ENCODE assay signal across 1 cellular context in genomic region chr20:17856024-17856564, GRCh38.
A peak's percentile ranks its signal among the peaks of the same experiment; 100 is the strongest.
TF ChIP-seq lines count a peak whose summit lies in the region.

No MANE protein-coding gene starts in this region.

TF ChIP-seq in HepG2, 621 proteins besides CTCF, POLR2A, EP300 and RAD21 (continued from another document and continues in another):
- TF ChIP-seq HMGXB4 (CRISPR knock-in tag; IDR thresholded peaks at IDR 0.05; ENCODE audit: borderline replicate concordance in 1 of 2, low read depth in 1 of 2) (peak in 1 of 2 experiments; percentile 65; a peak in 2 of 4 replicates), ZNF230 (CRISPR knock-in tag; IDR thresholded peaks at IDR 0.05) (0 out of 2 replicates have a peak, but pooled peaks have one; percentile 3), FUBP1 (CRISPR knock-in tag; IDR thresholded peaks at IDR 0.05; ENCODE audit: borderline replicate concordance) (0 out of 2 replicates have a peak, but pooled peaks have one; percentile 51), ZNF160 (CRISPR knock-in tag; IDR thresholded peaks at IDR 0.05) (no peak), PHF8 (CRISPR knock-in tag; IDR thresholded peaks at IDR 0.05) (no peak), PRDM10 (CRISPR knock-in tag; IDR thresholded peaks at IDR 0.05; ENCODE audit: low read depth) (peak; percentile 88; the same call in 1 of the 2 replicates), ZNF138 (CRISPR knock-in tag; IDR thresholded peaks at IDR 0.05; ENCODE audit: low read depth) (no peak), HOMEZ (CRISPR knock-in tag; IDR thresholded peaks at IDR 0.05; ENCODE audit: low read depth) (peak; percentile 90), ZMYM2 (CRISPR knock-in tag; IDR thresholded peaks at IDR 0.05) (peak; percentile 77), ZNF143 (CRISPR knock-in tag; IDR thresholded peaks at IDR 0.05) (peak; percentile 65), MED8 (CRISPR knock-in tag; IDR thresholded peaks at IDR 0.05; ENCODE audit: insufficient replicate concordance) (peak; percentile 40), HNRNPH1 (optimal IDR thresholded peaks at IDR 0.05; ENCODE audit: low read depth, low read length) (peak; percentile 48), ATF2 (CRISPR knock-in tag; IDR thresholded peaks at IDR 0.05) (peak; percentile 81), KDM6A (CRISPR knock-in tag; IDR thresholded peaks at IDR 0.05; ENCODE audit: low read depth) (peak; percentile 61), RXRA (CRISPR knock-in tag; IDR thresholded peaks at IDR 0.05) (peak; percentile 69; the same call in 1 of the 2 replicates), NR2F2 (IDR thresholded peaks at IDR 0.05; ENCODE audit: borderline replicate concordance, low read depth) (peak; percentile 71), HBP1 (CRISPR knock-in tag; IDR thresholded peaks at IDR 0.05; ENCODE audit: low read depth) (no peak), ZNF609 (CRISPR knock-in tag; IDR thresholded peaks at IDR 0.05; ENCODE audit: borderline replicate concordance) (peak; percentile 85; the same call in 1 of the 2 replicates), HNF4G (IDR thresholded peaks at IDR 0.05; ENCODE audit: borderline replicate concordance, low read depth, low read length) (peak; percentile 55; the same call in 1 of the 2 replicates), HNF4G (CRISPR knock-in tag; IDR thresholded peaks at IDR 0.05; ENCODE audit: borderline replicate concordance, low read depth) (no peak), TP53 (CRISPR knock-in tag; conservative IDR thresholded peaks at IDR 0.05) (peak; percentile 61), FOXM1 (CRISPR knock-in tag; IDR thresholded peaks at IDR 0.05) (no peak), FOXK1 (CRISPR knock-in tag; IDR thresholded peaks at IDR 0.05; ENCODE audit: borderline replicate concordance, low read depth) (peak; percentile 86; the same call in 1 of the 2 replicates), SOX5 (CRISPR knock-in tag; IDR thresholded peaks at IDR 0.05; ENCODE audit: borderline replicate concordance) (peak; percentile 100), GATAD1 (CRISPR knock-in tag; IDR thresholded peaks at IDR 0.05) (peak; percentile 70), SNAPC4 (CRISPR knock-in tag; IDR thresholded peaks at IDR 0.05) (peak; percentile 58; the same call in 1 of the 2 replicates), ZNF549 (CRISPR knock-in tag; IDR thresholded peaks at IDR 0.05) (no peak), PCBP2 (optimal IDR thresholded peaks at IDR 0.05; ENCODE audit: low read depth, low read length, poor library complexity, severe bottlenecking) (peak; percentile 98)
